Comparison of ENCODE assay signal across 8 cellular contexts in the genomic region with DNA sequence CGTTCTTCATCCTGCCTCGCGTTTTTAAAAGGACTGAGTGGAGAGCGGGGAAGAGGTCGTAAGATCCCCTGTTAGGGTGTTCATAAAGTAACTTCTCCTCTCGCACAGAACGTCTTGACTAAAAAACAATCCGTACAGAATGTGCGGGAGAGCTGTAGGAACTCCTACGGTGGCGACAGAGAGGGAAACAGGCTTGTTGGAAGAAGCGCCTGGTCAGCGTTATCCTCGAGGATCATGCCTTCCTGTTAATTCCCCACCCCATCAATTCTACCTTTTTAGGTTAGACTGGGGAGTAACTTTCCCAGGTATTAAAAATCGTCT. TPM values are rescaled to one million over a fixed set of nuclear protein-coding genes. Genes with fewer than 3 reads are reported as not detected.
A peak's percentile ranks its signal among the peaks of the same experiment; 100 is the strongest.
DNase-seq lines count a peak whose midpoint lies in the region; ATAC-seq and TF ChIP-seq lines count a peak whose summit lies in the region.

No MANE protein-coding gene starts in this region.

- H3K27ac ChIP-seq in PC-3 (ENCODE audit: low read length) (peak overlapping the region; percentile 76; the same call in 1 of the 2 replicates), muscle layer of duodenum (ENCODE audit: low read length) (peak overlapping the region; percentile 91)

- peak; percentile 71 for DNase-seq in ACHN
- DNase-seq in GM13976 (ENCODE audit: low spot score), result peak; percentile 26
- DNase-seq in PC-3, result no peak
- DNase-seq in effector memory CD8-positive, alpha-beta T cell, result peak in 1 of 3 experiments; percentile 5
- DNase-seq in SHP77 (lab: John Stamatoyannopoulos, UW), result no peak
- DNase-seq in activated effector memory CD4-positive, alpha-beta T cell treated with anti-CD3 and anti-CD28 coated beads, Interleukin-2, amount 50 U/mL, for 16 hours, result no peak

- peak overlapping the region; percentile 87 for H3K9ac ChIP-seq in PC-3 (ENCODE audit: low read length)

- H3K4me3 ChIP-seq in PC-3 (ENCODE audit: low read length) (peak overlapping the region; percentile 72), muscle layer of duodenum (ENCODE audit: low read depth in 1 of 2, low read length in 2 of 2) (peak overlapping the region; percentile 81 to 98)

- peaks cover 45% of the 10 kb centered on the region for H3K79me2 ChIP-seq in PC-3 (ENCODE audit: low read length)

- TF ChIP-seq CTCF in GM13976 (IDR thresholded peaks at IDR 0.05; ENCODE audit: borderline replicate concordance, control extremely low read depth, extremely low read depth, insufficient read depth, missing control alignments), result no peak
- TF ChIP-seq CTCF in PC-3 (conservative IDR thresholded peaks at IDR 0.05; ENCODE audit: low read depth, low read length), result no peak

- no peaks in the 10 kb centered on the region for H3K9me2 ChIP-seq in PC-3 (replicated peaks; ENCODE audit: low read length)

- H4K20me1 ChIP-seq in PC-3 (ENCODE audit: low read length), result peaks cover 5% of the 10 kb centered on the region; the same call in 1 of the 2 replicates

- H3K27me3 Mint-ChIP-seq in effector memory CD8-positive, alpha-beta T cell, result peaks cover 21 to 24% of the 10 kb centered on the region in 2 donors

- H3K27me3 ChIP-seq in PC-3 (ENCODE audit: low read length) (no peaks in the 10 kb centered on the region), muscle layer of duodenum (ENCODE audit: low read depth, low read length) (no peaks in the 10 kb centered on the region)

- H3K4me1 ChIP-seq in PC-3 (ENCODE audit: insufficient read depth, low read length), result peaks cover 24% of the 10 kb centered on the region; the same call in 1 of the 2 replicates
- peaks cover 5 to 18% of the 10 kb centered on the region in 2 donors for H3K4me1 ChIP-seq in muscle layer of duodenum (ENCODE audit: control insufficient read depth in 1 of 2, insufficient read depth in 2 of 2, low read length in 2 of 2)

- intact Hi-C loops in PC-3 (cut with micrococcal nuclease), result loop anchor here (5.0 to 10.0 kb wide), 4 partner anchors 275 to 1142 kb away; partner anchors contain the start of genes TDG and TXNRD1

- H3K27ac Mint-ChIP-seq in effector memory CD8-positive, alpha-beta T cell, result peak overlapping the region; percentile 96

- peaks cover 3% of the 10 kb centered on the region for H3K36me3 ChIP-seq in PC-3 (ENCODE audit: low read depth, low read length)
- H3K36me3 ChIP-seq in muscle layer of duodenum (ENCODE audit: control insufficient read depth in 1 of 2, insufficient read depth in 2 of 2, low read length in 2 of 2), result peaks cover 4 to 7% of the 10 kb centered on the region in 2 donors

- POLR2A ChIA-PET in PC-3 (lab: Charles Lee; ENCODE audit: unreplicated experiment), result no interaction called here

- peak overlapping the region; percentile 89 for H3K4me2 ChIP-seq in PC-3 (ENCODE audit: low read length)

- in situ Hi-C loops in ACHN (cut with HindIII; ENCODE audit: low pct_ligation_motif_present, low pct_unique_long_range_greater_than_20kb, low sequenced_read_pairs), result no loop called here
- in situ Hi-C loops in GM13976 (cut with MboI; ENCODE audit: low sequenced_read_pairs, unreplicated experiment), result no loop called here

- CTCF ChIA-PET in PC-3 (lab: Charles Lee), result no interaction called here

- BruUV-seq in PC-3 (replicated peaks; lab: Mats Ljungman, UMichigan), result TSS peak; percentile 87

- ATAC-seq in HG02973 (IDR thresholded peaks at IDR 0.05; ENCODE audit: unreplicated experiment) (peak; percentile 10), PC-3 (peak; percentile 41)
- ATAC-seq in effector memory CD8-positive, alpha-beta T cell (replicated peaks), result no peak

- peak overlapping the region; percentile 97 for H2AFZ ChIP-seq in PC-3 (ENCODE audit: low read length)

- peaks cover 22 to 36% of the 10 kb centered on the region in 2 donors for H3K4me1 Mint-ChIP-seq in effector memory CD8-positive, alpha-beta T cell (ENCODE audit: low read depth in 2 of 2)

- no peaks in the 10 kb centered on the region for H3K9me3 Mint-ChIP-seq in effector memory CD8-positive, alpha-beta T cell

- H3F3A ChIP-seq in PC-3 (ENCODE audit: low read length, unreplicated experiment), result no peaks in the 10 kb centered on the region

- no peaks in the 10 kb centered on the region for H3K9me3 ChIP-seq in PC-3 (ENCODE audit: low read length)
- H3K9me3 ChIP-seq in muscle layer of duodenum (ENCODE audit: control insufficient read depth in 1 of 2, low read length in 2 of 2), result no peaks in the 10 kb centered on the region

- H3K36me3 Mint-ChIP-seq in effector memory CD8-positive, alpha-beta T cell (ENCODE audit: insufficient read depth), result peaks cover 11% of the 10 kb centered on the region

- peak overlapping the region; percentile 96 for H3K4me3 Mint-ChIP-seq in effector memory CD8-positive, alpha-beta T cell

RNA-seq across cellular contexts. Expression of gene WASHC4, which starts 0.4 kb away (rescaled TPM):
- total RNA-seq in PC-3 (2014; rRNA removed), result 38.2 and 46.9 TPM in 2 replicates

RNA-seq across cellular contexts. Expression of gene ALDH1L2, which starts 22.9 kb away (rescaled TPM):
- 0.15 and 0.40 TPM in 2 replicates for total RNA-seq in PC-3 (2014; rRNA removed)

Comparison
In these comparisons a context has a peak if more than half of its experiments do, and no peak if none do; other contexts are left out.
1. DNase-seq: peak in ACHN (single experiment) and GM13976 (single experiment); none in PC-3 (single experiment), SHP77 (0 of 2) and activated effector memory CD4-positive, alpha-beta T cell treated with anti-CD3 and anti-CD28 coated beads, Interleukin-2, amount 50 U/mL, for 16 hours (single experiment).